In the genomic region with DNA sequence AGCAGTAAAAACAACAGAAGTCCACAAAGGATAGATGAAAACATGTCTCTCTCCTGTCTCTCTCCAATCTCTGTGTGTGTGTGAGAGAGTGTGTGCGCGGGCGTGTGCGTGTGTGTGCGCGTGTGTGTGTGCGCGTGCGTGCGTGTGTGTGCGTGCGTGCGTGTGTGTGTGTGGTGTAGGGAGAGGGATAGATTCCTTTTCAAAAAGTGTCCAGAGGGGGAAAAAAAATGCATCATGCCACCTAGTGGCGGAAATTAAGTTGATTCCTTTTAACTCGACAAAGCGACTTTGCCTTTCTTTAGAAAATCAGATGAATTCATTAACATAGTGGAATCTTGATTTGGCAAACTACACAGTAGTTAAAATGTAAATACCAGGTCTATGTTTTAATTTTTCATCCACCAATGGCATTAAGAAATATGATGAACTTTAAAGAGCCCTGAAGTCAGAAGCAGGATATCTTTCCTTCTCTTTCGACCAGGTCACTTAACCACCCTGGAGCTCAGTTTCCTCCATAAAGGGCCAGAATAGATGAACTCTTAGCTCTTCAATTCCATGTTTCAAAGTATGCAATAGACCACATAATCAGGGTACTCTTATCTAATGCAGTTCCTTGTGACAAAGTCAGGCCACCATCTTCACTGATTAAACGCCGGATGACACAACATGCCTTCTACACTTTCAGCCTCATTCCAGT, we compare ENCODE assay signal across 2 cellular contexts.
TF ChIP-seq lines count a peak whose summit lies in the region.

No MANE protein-coding gene starts in this region.

TF ChIP-seq in IMR-90, 13 proteins besides CTCF, POLR2A, EP300 and RAD21 (continued from another document):
- TF ChIP-seq, protein P1, sequence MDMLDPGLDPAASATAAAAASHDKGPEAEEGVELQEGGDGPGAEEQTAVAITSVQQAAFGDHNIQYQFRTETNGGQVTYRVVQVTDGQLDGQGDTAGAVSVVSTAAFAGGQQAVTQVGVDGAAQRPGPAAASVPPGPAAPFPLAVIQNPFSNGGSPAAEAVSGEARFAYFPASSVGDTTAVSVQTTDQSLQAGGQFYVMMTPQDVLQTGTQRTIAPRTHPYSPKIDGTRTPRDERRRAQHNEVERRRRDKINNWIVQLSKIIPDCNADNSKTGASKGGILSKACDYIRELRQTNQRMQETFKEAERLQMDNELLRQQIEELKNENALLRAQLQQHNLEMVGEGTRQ (IDR thresholded peaks at IDR 0.05; ENCODE audit: low read depth, low read length), result no peak
- no peak for TF ChIP-seq NFE2L2 (IDR thresholded peaks at IDR 0.05; ENCODE audit: low read depth, low read length)
- TF ChIP-seq FOS (IDR thresholded peaks at IDR 0.05; ENCODE audit: low read depth, low read length), result no peak
- TF ChIP-seq RCOR1 (IDR thresholded peaks at IDR 0.05; ENCODE audit: insufficient replicate concordance, low read length), result no peak
- TF ChIP-seq BHLHE40 (IDR thresholded peaks at IDR 0.05; ENCODE audit: low read depth, low read length), result 0 out of 2 replicates have a peak, but pooled peaks have one; percentile 16
- TF ChIP-seq, protein P2, sequence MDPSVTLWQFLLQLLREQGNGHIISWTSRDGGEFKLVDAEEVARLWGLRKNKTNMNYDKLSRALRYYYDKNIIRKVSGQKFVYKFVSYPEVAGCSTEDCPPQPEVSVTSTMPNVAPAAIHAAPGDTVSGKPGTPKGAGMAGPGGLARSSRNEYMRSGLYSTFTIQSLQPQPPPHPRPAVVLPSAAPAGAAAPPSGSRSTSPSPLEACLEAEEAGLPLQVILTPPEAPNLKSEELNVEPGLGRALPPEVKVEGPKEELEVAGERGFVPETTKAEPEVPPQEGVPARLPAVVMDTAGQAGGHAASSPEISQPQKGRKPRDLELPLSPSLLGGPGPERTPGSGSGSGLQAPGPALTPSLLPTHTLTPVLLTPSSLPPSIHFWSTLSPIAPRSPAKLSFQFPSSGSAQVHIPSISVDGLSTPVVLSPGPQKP (IDR thresholded peaks at IDR 0.05; ENCODE audit: borderline replicate concordance, low read depth, low read length), result no peak
- TF ChIP-seq MAFK (IDR thresholded peaks at IDR 0.05; ENCODE audit: low read depth, low read length), result no peak
- no peak for TF ChIP-seq MXI1 (IDR thresholded peaks at IDR 0.05; ENCODE audit: borderline replicate concordance, low read depth, low read length)
TF ChIP-seq in IMR-90: peak in this region for 2.

TF ChIP-seq in HepG2, 621 proteins besides CTCF, POLR2A, EP300 and RAD21 (continued from another document and continues in another):
- TF ChIP-seq, protein P3, sequence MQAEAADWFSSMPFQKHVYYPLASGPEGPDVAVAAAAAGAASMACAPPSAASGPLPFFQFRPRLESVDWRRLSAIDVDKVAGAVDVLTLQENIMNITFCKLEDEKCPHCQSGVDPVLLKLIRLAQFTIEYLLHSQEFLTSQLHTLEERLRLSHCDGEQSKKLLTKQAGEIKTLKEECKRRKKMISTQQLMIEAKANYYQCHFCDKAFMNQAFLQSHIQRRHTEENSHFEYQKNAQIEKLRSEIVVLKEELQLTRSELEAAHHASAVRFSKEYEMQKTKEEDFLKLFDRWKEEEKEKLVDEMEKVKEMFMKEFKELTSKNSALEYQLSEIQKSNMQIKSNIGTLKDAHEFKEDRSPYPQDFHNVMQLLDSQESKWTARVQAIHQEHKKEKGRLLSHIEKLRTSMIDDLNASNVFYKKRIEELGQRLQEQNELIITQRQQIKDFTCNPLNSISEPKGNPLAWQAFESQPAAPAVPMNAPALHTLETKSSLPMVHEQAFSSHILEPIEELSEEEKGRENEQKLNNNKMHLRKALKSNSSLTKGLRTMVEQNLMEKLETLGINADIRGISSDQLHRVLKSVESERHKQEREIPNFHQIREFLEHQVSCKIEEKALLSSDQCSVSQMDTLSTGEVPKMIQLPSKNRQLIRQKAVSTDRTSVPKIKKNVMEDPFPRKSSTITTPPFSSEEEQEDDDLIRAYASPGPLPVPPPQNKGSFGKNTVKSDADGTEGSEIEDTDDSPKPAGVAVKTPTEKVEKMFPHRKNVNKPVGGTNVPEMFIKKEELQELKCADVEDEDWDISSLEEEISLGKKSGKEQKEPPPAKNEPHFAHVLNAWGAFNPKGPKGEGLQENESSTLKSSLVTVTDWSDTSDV (CRISPR knock-in tag; IDR thresholded peaks at IDR 0.05), result no peak
- TF ChIP-seq ONECUT2 (CRISPR knock-in tag; IDR thresholded peaks at IDR 0.05) (no peak), ZBTB43 (CRISPR knock-in tag; conservative IDR thresholded peaks at IDR 0.05) (peak; percentile 96), MAZ (IDR thresholded peaks at IDR 0.05; ENCODE audit: borderline replicate concordance, low read depth, low read length) (no peak), MAZ (CRISPR knock-in tag; IDR thresholded peaks at IDR 0.05; ENCODE audit: low read depth) (no peak), CREB1 (IDR thresholded peaks at IDR 0.05) (no peak), CREB1 (CRISPR knock-in tag; IDR thresholded peaks at IDR 0.05) (peak; percentile 20; the same call in 1 of the 2 replicates), DNMT1 (CRISPR knock-in tag; IDR thresholded peaks at IDR 0.05) (no peak), ZSCAN5A (CRISPR knock-in tag; IDR thresholded peaks at IDR 0.05; ENCODE audit: borderline replicate concordance) (no peak), ZNF362 (CRISPR knock-in tag; IDR thresholded peaks at IDR 0.05; ENCODE audit: borderline replicate concordance) (peak; percentile 46; the same call in 1 of the 2 replicates), ZFP1 (CRISPR knock-in tag; IDR thresholded peaks at IDR 0.05) (no peak), HOXA5 (CRISPR knock-in tag; IDR thresholded peaks at IDR 0.05) (no peak), ZNF24 (IDR thresholded peaks at IDR 0.05) (no peak), MLX (CRISPR knock-in tag; IDR thresholded peaks at IDR 0.05) (no peak), STAG1 (CRISPR knock-in tag; IDR thresholded peaks at IDR 0.05) (peak; percentile 23; the same call in 1 of the 2 replicates), GLMP (CRISPR knock-in tag; IDR thresholded peaks at IDR 0.05; ENCODE audit: borderline replicate concordance) (no peak), FOXK2 (IDR thresholded peaks at IDR 0.05) (no peak), ZNF839 (CRISPR knock-in tag; IDR thresholded peaks at IDR 0.05; ENCODE audit: borderline replicate concordance) (no peak), E2F2 (CRISPR knock-in tag; IDR thresholded peaks at IDR 0.05; ENCODE audit: borderline replicate concordance) (no peak), HNRNPLL (IDR thresholded peaks at IDR 0.05; ENCODE audit: low read depth, low read length, poor library complexity, severe bottlenecking) (peak; percentile 32)
- TF ChIP-seq, protein P4, sequence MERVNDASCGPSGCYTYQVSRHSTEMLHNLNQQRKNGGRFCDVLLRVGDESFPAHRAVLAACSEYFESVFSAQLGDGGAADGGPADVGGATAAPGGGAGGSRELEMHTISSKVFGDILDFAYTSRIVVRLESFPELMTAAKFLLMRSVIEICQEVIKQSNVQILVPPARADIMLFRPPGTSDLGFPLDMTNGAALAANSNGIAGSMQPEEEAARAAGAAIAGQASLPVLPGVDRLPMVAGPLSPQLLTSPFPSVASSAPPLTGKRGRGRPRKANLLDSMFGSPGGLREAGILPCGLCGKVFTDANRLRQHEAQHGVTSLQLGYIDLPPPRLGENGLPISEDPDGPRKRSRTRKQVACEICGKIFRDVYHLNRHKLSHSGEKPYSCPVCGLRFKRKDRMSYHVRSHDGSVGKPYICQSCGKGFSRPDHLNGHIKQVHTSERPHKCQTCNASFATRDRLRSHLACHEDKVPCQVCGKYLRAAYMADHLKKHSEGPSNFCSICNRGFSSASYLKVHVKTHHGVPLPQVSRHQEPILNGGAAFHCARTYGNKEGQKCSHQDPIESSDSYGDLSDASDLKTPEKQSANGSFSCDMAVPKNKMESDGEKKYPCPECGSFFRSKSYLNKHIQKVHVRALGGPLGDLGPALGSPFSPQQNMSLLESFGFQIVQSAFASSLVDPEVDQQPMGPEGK (CRISPR knock-in tag; IDR thresholded peaks at IDR 0.05), result no peak
- TF ChIP-seq, protein P5, sequence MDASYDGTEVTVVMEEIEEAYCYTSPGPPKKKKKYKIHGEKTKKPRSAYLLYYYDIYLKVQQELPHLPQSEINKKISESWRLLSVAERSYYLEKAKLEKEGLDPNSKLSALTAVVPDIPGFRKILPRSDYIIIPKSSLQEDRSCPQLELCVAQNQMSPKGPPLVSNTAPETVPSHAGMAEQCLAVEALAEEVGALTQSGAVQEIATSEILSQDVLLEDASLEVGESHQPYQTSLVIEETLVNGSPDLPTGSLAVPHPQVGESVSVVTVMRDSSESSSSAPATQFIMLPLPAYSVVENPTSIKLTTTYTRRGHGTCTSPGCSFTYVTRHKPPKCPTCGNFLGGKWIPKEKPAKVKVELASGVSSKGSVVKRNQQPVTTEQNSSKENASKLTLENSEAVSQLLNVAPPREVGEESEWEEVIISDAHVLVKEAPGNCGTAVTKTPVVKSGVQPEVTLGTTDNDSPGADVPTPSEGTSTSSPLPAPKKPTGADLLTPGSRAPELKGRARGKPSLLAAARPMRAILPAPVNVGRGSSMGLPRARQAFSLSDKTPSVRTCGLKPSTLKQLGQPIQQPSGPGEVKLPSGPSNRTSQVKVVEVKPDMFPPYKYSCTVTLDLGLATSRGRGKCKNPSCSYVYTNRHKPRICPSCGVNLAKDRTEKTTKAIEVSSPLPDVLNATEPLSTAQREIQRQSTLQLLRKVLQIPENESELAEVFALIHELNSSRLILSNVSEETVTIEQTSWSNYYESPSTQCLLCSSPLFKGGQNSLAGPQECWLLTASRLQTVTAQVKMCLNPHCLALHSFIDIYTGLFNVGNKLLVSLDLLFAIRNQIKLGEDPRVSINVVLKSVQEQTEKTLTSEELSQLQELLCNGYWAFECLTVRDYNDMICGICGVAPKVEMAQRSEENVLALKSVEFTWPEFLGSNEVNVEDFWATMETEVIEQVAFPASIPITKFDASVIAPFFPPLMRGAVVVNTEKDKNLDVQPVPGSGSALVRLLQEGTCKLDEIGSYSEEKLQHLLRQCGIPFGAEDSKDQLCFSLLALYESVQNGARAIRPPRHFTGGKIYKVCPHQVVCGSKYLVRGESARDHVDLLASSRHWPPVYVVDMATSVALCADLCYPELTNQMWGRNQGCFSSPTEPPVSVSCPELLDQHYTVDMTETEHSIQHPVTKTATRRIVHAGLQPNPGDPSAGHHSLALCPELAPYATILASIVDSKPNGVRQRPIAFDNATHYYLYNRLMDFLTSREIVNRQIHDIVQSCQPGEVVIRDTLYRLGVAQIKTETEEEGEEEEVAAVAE (CRISPR knock-in tag; IDR thresholded peaks at IDR 0.05; ENCODE audit: borderline replicate concordance), result no peak
